9 cellular contexts compared by ENCODE assay signal in the genomic region with DNA sequence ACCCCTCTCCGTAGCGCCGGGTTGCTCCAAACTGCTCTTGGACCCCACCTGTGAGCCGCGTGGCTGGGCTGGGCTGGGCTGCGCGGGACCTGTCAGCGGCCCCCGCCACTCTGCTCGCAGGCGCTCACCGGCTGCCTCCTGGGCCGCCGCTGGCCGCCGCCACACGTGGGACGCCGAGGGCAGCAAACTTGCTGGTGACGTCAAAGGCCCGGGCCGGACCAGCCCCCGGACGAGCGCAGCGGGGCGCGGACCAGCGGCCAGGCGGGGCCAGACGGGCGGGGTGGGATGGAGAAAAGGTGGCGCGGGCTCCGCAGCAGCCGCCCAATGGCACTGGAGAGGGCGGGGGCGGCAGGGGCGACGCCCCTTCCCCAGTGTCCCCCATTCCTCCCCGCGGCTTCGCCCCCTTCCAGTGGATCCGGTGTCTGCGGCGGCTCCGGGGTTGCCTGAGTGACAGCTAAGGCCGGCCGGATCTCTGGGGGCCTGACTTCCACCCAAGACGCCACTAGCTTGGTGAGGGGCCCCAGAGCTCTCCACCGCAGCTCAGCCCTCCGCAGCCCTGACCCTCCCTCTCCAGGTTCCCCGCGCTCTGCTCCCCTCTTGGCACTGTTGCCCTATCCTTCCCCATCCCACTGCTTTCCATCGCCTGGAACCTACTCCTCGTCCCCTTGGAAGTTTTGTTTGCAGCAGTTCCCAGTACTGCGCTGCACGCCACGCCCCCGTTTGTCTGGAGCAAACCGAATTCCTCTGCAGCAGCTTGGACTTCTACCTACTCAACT. TPM values are rescaled to one million over a fixed set of nuclear protein-coding genes. Genes with fewer than 3 reads are reported as not detected.
DNase-seq lines count a peak whose midpoint lies in the region; ATAC-seq and TF ChIP-seq lines count a peak whose summit lies in the region.
"Had no signal": no experiment of that assay in that cellular context is flagged by ENCODE, and none has a peak within 500 bp of the region (broad histone marks: within the 10 kb centered on the region; RNA-seq: fewer than 3 reads in every experiment).

A gene (minus strand): TSS at position 154 of the 776 bp plus-strand sequence. CDS start 800 bp downstream, outside the sequence.

- peaks cover 4% of the 10 kb centered on the region for H3K36me3 Mint-ChIP-seq in T-helper 1 cell treated with Interleukin-12 subunit alpha and Interleukin-12 subunit beta and Interleukin-4 antibody, amounts not matched to agents 30 μg/mL and 1 μg/mL, for 36 hours (ENCODE audit: low read depth)
- H3K36me3 Mint-ChIP-seq in naive B cell = peaks cover 4 to 10% of the 10 kb centered on the region in 2 donors

- peak in 1 of 2 donors; percentile 20 for ATAC-seq in naive B cell (ENCODE audit: low read depth in 2 of 2)
- no peak for ATAC-seq in HG02884 (IDR thresholded peaks at IDR 0.05; ENCODE audit: unreplicated experiment)
- ATAC-seq in GM19328 (IDR thresholded peaks at IDR 0.05; ENCODE audit: unreplicated experiment) = no peak
- ATAC-seq in GM18858 (IDR thresholded peaks at IDR 0.05; ENCODE audit: unreplicated experiment) = no peak

- in situ Hi-C loops in GM13976 (cut with MboI; ENCODE audit: low sequenced_read_pairs, unreplicated experiment) = no loop called here

- peak within 1 kb of the TSS; percentile 77 for H3K4me3 Mint-ChIP-seq in T-helper 1 cell treated with Interleukin-12 subunit alpha and Interleukin-12 subunit beta and Interleukin-4 antibody, amounts not matched to agents 30 μg/mL and 1 μg/mL, for 36 hours
- peak within 1 kb of the TSS; percentile 58 to 82 (median 76) for H3K4me3 Mint-ChIP-seq in naive B cell

- no peaks in the 10 kb centered on the region for H3K9me3 ChIP-seq in esophagus squamous epithelium

- no peak within 1 kb of the TSS for H3K27ac Mint-ChIP-seq in T-helper 1 cell treated with Interleukin-12 subunit alpha and Interleukin-12 subunit beta and Interleukin-4 antibody, amounts not matched to agents 30 μg/mL and 1 μg/mL, for 36 hours
- H3K27ac Mint-ChIP-seq in naive B cell = peak within 1 kb of the TSS in 2 of 6 donors; percentile 62 to 67

- 0 to 6% methylated on average over 11 to 15 of the region's 61 CpGs for WGBS in esophagus squamous epithelium, 2 donors

- H3K27me3 Mint-ChIP-seq in T-helper 1 cell treated with Interleukin-12 subunit alpha and Interleukin-12 subunit beta and Interleukin-4 antibody, amounts not matched to agents 30 μg/mL and 1 μg/mL, for 36 hours (ENCODE audit: low read depth) = peaks cover 64% of the 10 kb centered on the region
- peaks cover 53 to 79% (median 63%) of the 10 kb centered on the region in 3 donors for H3K27me3 Mint-ChIP-seq in naive B cell

- H3K27me3 ChIP-seq in esophagus squamous epithelium = peaks cover 0 to 81% (median 0%) of the 10 kb centered on the region in 4 donors

- peaks cover 0 to 48% (median 9%) of the 10 kb centered on the region in 3 donors for H3K4me1 ChIP-seq in esophagus squamous epithelium

- H3K4me1 Mint-ChIP-seq in T-helper 1 cell treated with Interleukin-12 subunit alpha and Interleukin-12 subunit beta and Interleukin-4 antibody, amounts not matched to agents 30 μg/mL and 1 μg/mL, for 36 hours (ENCODE audit: low read depth) = peaks cover 8% of the 10 kb centered on the region
- H3K4me1 Mint-ChIP-seq in naive B cell = peaks cover 7 to 10% (median 9%) of the 10 kb centered on the region in 3 donors

- peak in 1 of 4 donors; percentile 77 for TF ChIP-seq POLR2A in esophagus squamous epithelium (IDR thresholded peaks at IDR 0.05)

- H3K9me3 Mint-ChIP-seq in T-helper 1 cell treated with Interleukin-12 subunit alpha and Interleukin-12 subunit beta and Interleukin-4 antibody, amounts not matched to agents 30 μg/mL and 1 μg/mL, for 36 hours = no peaks in the 10 kb centered on the region
- no peaks in the 10 kb centered on the region for H3K9me3 Mint-ChIP-seq in naive B cell

- H3K27ac ChIP-seq in esophagus squamous epithelium = peak within 1 kb of the TSS; percentile 50 to 73 (median 72)
- H3K27ac ChIP-seq: KMS-11 had no signal

- intact Hi-C loops in esophagus squamous epithelium (cut with DNase I) = no loop called here

- DNase-seq in GM13976 (ENCODE audit: low spot score) (peak; percentile 19), esophagus squamous epithelium (lab: John Stamatoyannopoulos, UW) (no peak), naive B cell (no peak), SIG-M5 treated with dmso at 0.1 percent for 504 hours (lab: John Stamatoyannopoulos, UW; ENCODE audit: unreplicated experiment) (no peak)

- H3K36me3 ChIP-seq in esophagus squamous epithelium = no peaks in the 10 kb centered on the region

- peak within 1 kb of the TSS; percentile 55 to 66 (median 62) for H3K4me3 ChIP-seq in esophagus squamous epithelium

- TF ChIP-seq CTCF in GM13976 (IDR thresholded peaks at IDR 0.05; ENCODE audit: borderline replicate concordance, control extremely low read depth, extremely low read depth, insufficient read depth, missing control alignments) (no peak), esophagus squamous epithelium (IDR thresholded peaks at IDR 0.05) (no peak)

RNA-seq across cellular contexts. Expression of the gene that starts here (rescaled TPM):
- total RNA-seq in esophagus squamous epithelium = 10 to 100 TPM; 12.0 to 17.5 (median 14.1) TPM
- under 1 TPM in 1 of 6 donors, not detected in 5; 0.21 TPM for polyA plus RNA-seq in naive B cell (ENCODE audit: low read depth in 6 of 6)
